ENCODE assay signal across 26 cellular contexts in the genomic region with DNA sequence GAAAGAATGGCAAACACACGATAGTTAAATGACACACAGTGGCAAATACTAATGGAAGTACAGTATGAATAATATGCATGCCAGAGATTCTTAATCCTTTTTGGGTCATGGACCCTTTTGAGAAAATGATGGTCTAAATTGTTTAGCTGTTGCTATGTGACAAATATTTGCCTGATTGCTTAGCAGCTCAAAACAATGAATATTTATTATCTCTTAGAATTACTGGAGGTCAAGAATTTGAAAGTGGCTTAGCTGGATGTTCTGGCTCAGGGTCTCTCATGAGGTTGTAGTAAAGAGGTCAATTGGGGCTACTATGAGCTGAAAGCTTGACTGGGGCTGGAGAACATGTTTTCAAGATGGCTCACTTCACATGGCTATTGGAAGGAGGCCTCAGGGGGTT.
"Had no signal": no experiment of that assay in that cellular context is flagged by ENCODE, and none has a peak within 500 bp of the region (broad histone marks: within the 10 kb centered on the region; RNA-seq: fewer than 3 reads in every experiment).

No MANE protein-coding gene starts in this region.

- H3K36me3 ChIP-seq: ascending aorta, brain microvascular endothelial cell, cardiac muscle cell, MG63, Peyer's patch, SJCRH30 had no signal

- ATAC-seq: activated CD4-positive, CD25-positive, alpha-beta regulatory T cell treated with anti-CD3 and anti-CD28 coated beads, Interleukin-2, amount 50 U/mL, for 24 hours; activated CD8-positive, alpha-beta T cell treated with anti-CD3 and anti-CD28 coated beads for 36 hours; activated T-cell treated with anti-CD3 and anti-CD28 coated beads, Interleukin-2, amount 50 U/mL, for 72 hours had no signal

- H3K4me3 ChIP-seq: ascending aorta, cardiac muscle cell, MG63, Peyer's patch, SJCRH30 had no signal

- H3K27me3 ChIP-seq: ascending aorta, brain microvascular endothelial cell, cardiac muscle cell, MG63, Peyer's patch, SJCRH30 had no signal

- H3K27ac ChIP-seq: ascending aorta, brain microvascular endothelial cell, cardiac muscle cell, KMS-11, Peyer's patch, RWPE1, SJCRH30 had no signal

- H3K36me3 Mint-ChIP-seq: activated naive CD4-positive, alpha-beta T cell treated with anti-CD3 and anti-CD28 coated beads, Interleukin-2, amount 50 U/mL, for 24 hours had no signal

- H3K27ac Mint-ChIP-seq: activated CD8-positive, alpha-beta T cell treated with anti-CD3 and anti-CD28 coated beads for 36 hours; activated naive CD4-positive, alpha-beta T cell treated with anti-CD3 and anti-CD28 coated beads, Interleukin-2, amount 50 U/mL, for 24 hours; activated T-cell treated with anti-CD3 and anti-CD28 coated beads, Interleukin-2, amount 50 U/mL, for 72 hours; activated T-helper 2 cell treated with anti-CD3 and anti-CD28 coated beads, Interferon-gamma antibody, Interleukin-2, Interleukin-4, amounts not matched to agents 10 μg/mL and 5 μg/mL and 100 μg/mL, durations not matched to agents 14 hours and 24 hours and 36 hours had no signal

- H3K4me1 ChIP-seq: ascending aorta, Peyer's patch had no signal

- H3K9me3 ChIP-seq: ascending aorta, MG63, Peyer's patch, SK-N-SH had no signal

- H3K4me1 Mint-ChIP-seq: activated naive CD4-positive, alpha-beta T cell treated with anti-CD3 and anti-CD28 coated beads, Interleukin-2, amount 50 U/mL, for 24 hours had no signal

- H3K9me3 Mint-ChIP-seq: activated CD8-positive, alpha-beta T cell treated with anti-CD3 and anti-CD28 coated beads for 36 hours; activated naive CD4-positive, alpha-beta T cell treated with anti-CD3 and anti-CD28 coated beads, Interleukin-2, amount 50 U/mL, for 24 hours; activated T-cell treated with anti-CD3 and anti-CD28 coated beads, Interleukin-2, amount 50 U/mL, for 72 hours; activated T-helper 2 cell treated with anti-CD3 and anti-CD28 coated beads, Interferon-gamma antibody, Interleukin-2, Interleukin-4, amounts not matched to agents 10 μg/mL and 5 μg/mL and 100 μg/mL, durations not matched to agents 14 hours and 24 hours and 36 hours had no signal

- DNase-seq: activated CD4-positive, alpha-beta T cell treated with anti-CD3 and anti-CD28 coated beads for 4 hours; activated CD8-positive, alpha-beta memory T cell treated with anti-CD3 and anti-CD28 coated beads, Interleukin-2, amount 50 U/mL, for 4 hours; activated CD8-positive, alpha-beta T cell treated with anti-CD3 and anti-CD28 coated beads for 36 hours; activated gamma-delta T cell treated with Interleukin-2 at 50 U/mL for 16 hours; activated T-cell treated with anti-CD3 and anti-CD28 coated beads, Interleukin-2, amount 50 U/mL, for 72 hours; amniotic stem cell; brain microvascular endothelial cell; MG63; NCI-H1105; NCI-H1436; NCI-H1694 treated with DMSO at 0.1 percent for 48 hours; NCI-H2029 treated with DMSO at 0.1 percent for 48 hours; NCI-H345; NCI-H510A; Peyer's patch; Right ventricle myocardium superior; SJCRH30; SK-N-SH; T-helper 1 cell had no signal

- H3K9ac ChIP-seq: KMS-11, SK-N-SH had no signal

- H3K4me2 ChIP-seq: KMS-11, SK-N-SH had no signal

- H3K4me3 Mint-ChIP-seq: activated CD8-positive, alpha-beta T cell treated with anti-CD3 and anti-CD28 coated beads for 36 hours; activated naive CD4-positive, alpha-beta T cell treated with anti-CD3 and anti-CD28 coated beads, Interleukin-2, amount 50 U/mL, for 24 hours; activated T-cell treated with anti-CD3 and anti-CD28 coated beads, Interleukin-2, amount 50 U/mL, for 72 hours had no signal
